In the genomic region with DNA sequence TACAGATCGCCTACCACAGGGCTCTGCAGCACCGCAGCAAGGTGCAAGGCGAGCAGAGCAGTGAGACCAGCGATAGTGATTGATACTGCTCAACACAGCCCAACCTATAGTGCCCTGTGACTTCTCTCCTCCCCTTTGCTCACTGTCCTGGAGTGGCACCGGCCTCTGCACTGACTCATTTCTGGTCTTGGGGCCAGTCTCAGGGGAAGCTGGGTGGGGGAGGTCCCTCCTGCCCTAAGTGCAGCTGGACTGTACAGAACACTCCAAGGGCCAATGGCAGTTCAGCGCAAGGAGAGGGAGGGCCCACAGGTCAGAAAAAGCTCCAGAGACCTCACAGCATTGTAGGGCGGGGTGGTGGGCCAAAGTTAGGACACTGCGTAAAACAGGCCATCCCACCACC, we compare ENCODE assay signal across 19 cellular contexts. TPM values are rescaled to one million over a fixed set of nuclear protein-coding genes. Genes with fewer than 3 reads are reported as not detected.
DNase-seq lines count a peak whose midpoint lies in the region; ATAC-seq and TF ChIP-seq lines count a peak whose summit lies in the region.
"Had no signal": no experiment of that assay in that cellular context is flagged by ENCODE, and none has a peak within 500 bp of the region (broad histone marks: within the 10 kb centered on the region; RNA-seq: fewer than 3 reads in every experiment).

No MANE protein-coding gene starts in this region.

- H3K27me3 Mint-ChIP-seq in osteocyte (ENCODE audit: unreplicated experiment): no peaks in the 10 kb centered on the region
- H3K27me3 Mint-ChIP-seq: activated naive CD4-positive, alpha-beta T cell treated with anti-CD3 and anti-CD28 coated beads, Interleukin-2, amount 50 U/mL, for 24 hours had no signal

- peaks cover 32% of the 10 kb centered on the region for H3K4me1 Mint-ChIP-seq in osteocyte (ENCODE audit: unreplicated experiment)

- no peaks in the 10 kb centered on the region for H3K9me3 Mint-ChIP-seq in osteocyte (ENCODE audit: unreplicated experiment)
- H3K9me3 Mint-ChIP-seq: activated naive CD4-positive, alpha-beta T cell treated with anti-CD3 and anti-CD28 coated beads, Interleukin-2, amount 50 U/mL, for 24 hours; nephron progenitor cell had no signal

- TF ChIP-seq CTCF in cardiac fibroblast (IDR thresholded peaks at IDR 0.05; ENCODE audit: low read depth, low read length) (no peak), osteocyte (IDR thresholded peaks at IDR 0.05) (no peak)

- peak; percentile 24 for ATAC-seq in GM18867 (IDR thresholded peaks at IDR 0.05; ENCODE audit: unreplicated experiment)
- ATAC-seq: lower lobe of right lung had no signal

- DNase-seq in M059J (ENCODE audit: low read depth) (peak; percentile 60), cardiac fibroblast (ENCODE audit: low read depth in 2 of 2) (peak; percentile 58 to 70), osteocyte (ENCODE audit: extremely low spot score, unreplicated experiment) (no peak), iPS-NIHi7 (ENCODE audit: extremely low spot score) (no peak), COR-L47 (lab: John Stamatoyannopoulos, UW) (no peak), retina (no peak)
- DNase-seq: CD8-positive, alpha-beta memory T cell; cortex of kidney; GDM1; GOT3; lower lobe of right lung; NCI-H2081 treated with DMSO at 0.1 percent for 48 hours; nephron progenitor cell; SHP77 treated with DMSO at 0.1 percent for 48 hours; sigmoid colon; stimulated activated naive CD4-positive, alpha-beta T cell treated with Interleukin-2 at 50 U/mL for 16 hours had no signal

- H3K27ac Mint-ChIP-seq in osteocyte (ENCODE audit: unreplicated experiment): peak overlapping the region; percentile 27
- H3K27ac Mint-ChIP-seq: activated naive CD4-positive, alpha-beta T cell treated with anti-CD3 and anti-CD28 coated beads, Interleukin-2, amount 50 U/mL, for 24 hours; nephron progenitor cell had no signal

- H3K4me3 Mint-ChIP-seq in osteocyte (ENCODE audit: unreplicated experiment): no peak overlapping the region
- H3K4me3 Mint-ChIP-seq: activated naive CD4-positive, alpha-beta T cell treated with anti-CD3 and anti-CD28 coated beads, Interleukin-2, amount 50 U/mL, for 24 hours; nephron progenitor cell had no signal

- H3K4me3 ChIP-seq in cardiac fibroblast (replicated peaks in 1 of 2; ENCODE audit: low read depth in 2 of 2, low read length in 2 of 2): no peak overlapping the region
- H3K4me3 ChIP-seq: esophagus muscularis mucosa, lower lobe of right lung, sigmoid colon had no signal

- H3K36me3 Mint-ChIP-seq in osteocyte (ENCODE audit: unreplicated experiment): peaks cover 43% of the 10 kb centered on the region

RNA-seq across cellular contexts. Expression of a gene that starts 2.5 kb away (rescaled TPM):
- total RNA-seq in M059J (2014; rRNA removed; shearing (Covaris generic)): 9.6 and 10.4 TPM in 2 replicates
- total RNA-seq in osteocyte: 34.8 and 37.9 TPM in 2 replicates

RNA-seq across cellular contexts. Expression of a gene that starts 15.7 kb away (rescaled TPM):
- 10.1 and 14.0 TPM in 2 replicates for total RNA-seq in M059J (2014; rRNA removed; shearing (Covaris generic))
- 18.3 and 23.0 TPM in 2 replicates for total RNA-seq in osteocyte

RNA-seq across cellular contexts. Expression of a gene that starts 22.5 kb away (rescaled TPM):
- total RNA-seq in M059J (2014; rRNA removed; shearing (Covaris generic)): 6.4 and 10.6 TPM in 2 replicates
- 8.8 and 10.7 TPM in 2 replicates for total RNA-seq in osteocyte

RNA-seq across cellular contexts. Expression of a gene that starts 43.6 kb away (rescaled TPM):
- not detected in 2 replicates for total RNA-seq in M059J (2014; rRNA removed; shearing (Covaris generic))
- total RNA-seq in osteocyte: 0.26 TPM in 1 of 2 replicates, not detected in the other

RNA-seq across cellular contexts. Expression of a gene that starts 45.0 kb away (rescaled TPM):
- total RNA-seq in M059J (2014; rRNA removed; shearing (Covaris generic)): 53.6 and 60.2 TPM in 2 replicates
- 63.4 and 66.0 TPM in 2 replicates for total RNA-seq in osteocyte

Comparison
In these comparisons a context has a peak if more than half of its experiments do, and no peak if none do; other contexts are left out.
1. DNase-seq: peak in M059J (single experiment) and cardiac fibroblast (2 of 2); none in osteocyte (single experiment), iPS-NIHi7 (single experiment), COR-L47 (single experiment) and retina (single experiment).